ENCODE assay signal across 1 cellular context in genomic region chr2:113053666-113054435, GRCh38.
A peak's percentile ranks its signal among the peaks of the same experiment; 100 is the strongest.
TF ChIP-seq lines count a peak whose summit lies in the region.

No MANE protein-coding gene starts in this region.

TF ChIP-seq in K562, 482 proteins besides CTCF, POLR2A, EP300 and RAD21:
- no peak for TF ChIP-seq NEUROD1 (IDR thresholded peaks at IDR 0.05; ENCODE audit: borderline replicate concordance, low read depth, low read length, partially characterized antibody)
- no peak for TF ChIP-seq ZKSCAN8 (CRISPR knock-in tag; IDR thresholded peaks at IDR 0.05)
- TF ChIP-seq ZNF431 (CRISPR knock-in tag; IDR thresholded peaks at IDR 0.05), result peak; percentile 74; the same call in 1 of the 2 replicates
- TF ChIP-seq ZNF23 (CRISPR knock-in tag; IDR thresholded peaks at IDR 0.05), result no peak
- no peak for TF ChIP-seq MTA2 (IDR thresholded peaks at IDR 0.05; ENCODE audit: low read depth)
